8 cellular contexts compared by ENCODE assay signal in genomic region chr2:73070651-73071451, GRCh38. TPM values are rescaled to one million over a fixed set of nuclear protein-coding genes. Genes with fewer than 3 reads are reported as not detected.
DNase-seq lines count a peak whose midpoint lies in the region; ATAC-seq and TF ChIP-seq lines count a peak whose summit lies in the region.

No MANE protein-coding gene starts in this region.

- peak overlapping the region; percentile 86 for H3K4me3 ChIP-seq in AG10803 (ENCODE audit: low read length)
- H3K4me3 ChIP-seq in kidney epithelial cell (ENCODE audit: low read depth, low read length), result peak overlapping the region; percentile 60

- peaks cover 1% of the 10 kb centered on the region for H3K36me3 ChIP-seq in kidney epithelial cell (ENCODE audit: control insufficient read depth, insufficient read depth, low read length)

- H3K27me3 ChIP-seq in kidney epithelial cell (ENCODE audit: control insufficient read depth, insufficient read depth, low read length), result no peaks in the 10 kb centered on the region

- TF ChIP-seq CTCF in AG10803 (conservative IDR thresholded peaks at IDR 0.05; ENCODE audit: low read length) (no peak), kidney epithelial cell (IDR thresholded peaks at IDR 0.05; ENCODE audit: insufficient read depth, low read length, poor library complexity, severe bottlenecking) (no peak)

- ATAC-seq in GM19043 (IDR thresholded peaks at IDR 0.05; ENCODE audit: low read depth, unreplicated experiment) (peak; percentile 93), HG03354 (IDR thresholded peaks at IDR 0.05; ENCODE audit: poor library complexity, severe bottlenecking, unreplicated experiment) (peak; percentile 96)

- DNase-seq in AG10803 (ENCODE audit: low read depth) (peak; percentile 96), NCI-H345 treated with DMSO at 0.1 percent for 48 hours (lab: John Stamatoyannopoulos, UW; ENCODE audit: unreplicated experiment) (peak; percentile 82), cerebellum (ENCODE audit: low spot score) (peak; percentile 99), kidney epithelial cell (ENCODE audit: low read depth) (peak; percentile 56)
- peak; percentile 99 for DNase-seq in activated CD4-positive, CD25-positive, alpha-beta regulatory T cell treated with anti-CD3 and anti-CD28 coated beads, Interleukin-2, amount 50 U/mL, for 72 hours
- DNase-seq in stimulated activated CD4-positive, alpha-beta T cell treated with anti-CD3 and anti-CD28 coated beads, Interleukin-15, amount 100 ng/mL, for 1 hour (ENCODE audit: low read depth in 1 of 2, low spot score in 1 of 2), result peak; percentile 88 to 95

RNA-seq across cellular contexts. Expression of gene SFXN5, which starts 0.7 kb away (rescaled TPM):
- 23.7 TPM for total RNA-seq in cerebellum
- total RNA-seq in kidney epithelial cell, result 7.6 and 13.0 TPM in 2 replicates

RNA-seq across cellular contexts. Expression of gene RAB11FIP5, which starts 41.9 kb away (rescaled TPM):
- 6.9 TPM for total RNA-seq in cerebellum
- 33.3 and 43.6 TPM in 2 replicates for total RNA-seq in kidney epithelial cell

Comparison
In these comparisons a context has a peak if more than half of its experiments do, and no peak if none do; other contexts are left out.
1. Peak in every context shown above with its lines: DNase-seq, ATAC-seq and H3K4me3 ChIP-seq.